10 cellular contexts compared by ENCODE assay signal in the genomic region with DNA sequence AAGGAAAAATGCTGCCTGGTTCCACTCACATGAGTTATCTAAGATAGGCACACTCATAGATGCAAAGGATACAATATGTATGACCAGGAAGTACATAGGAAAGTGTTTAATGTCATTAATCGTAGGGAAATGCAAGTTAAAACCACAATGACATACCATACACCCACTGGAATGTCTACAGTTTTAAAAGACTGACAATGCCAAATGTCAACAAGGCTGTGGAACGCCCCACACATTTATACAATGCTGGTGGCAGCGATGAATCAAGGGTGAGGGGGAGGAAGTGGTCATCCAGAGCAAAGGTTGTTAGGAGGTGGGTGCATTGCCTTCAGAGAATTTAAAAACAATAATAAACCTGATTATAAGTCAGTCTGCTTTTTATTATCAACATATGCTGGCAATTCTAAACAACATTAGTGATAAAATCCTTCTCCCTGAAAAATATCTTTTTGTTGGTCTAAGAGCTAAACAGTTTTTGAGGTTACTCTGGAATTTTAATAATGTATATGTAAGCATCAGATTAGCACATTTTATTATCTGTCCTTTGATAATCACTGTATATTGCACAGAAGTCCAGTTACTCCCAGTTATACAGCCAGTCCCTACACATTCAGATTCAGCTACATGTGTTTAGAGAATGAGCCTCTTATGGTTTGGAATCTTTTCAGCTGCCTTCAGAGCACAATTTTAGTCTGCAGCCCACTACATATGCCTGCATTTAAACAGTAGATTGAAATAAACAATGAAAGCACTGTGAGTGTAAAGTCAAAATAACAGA.
DNase-seq lines count a peak whose midpoint lies in the region; ATAC-seq, FAIRE-seq and TF ChIP-seq lines count a peak whose summit lies in the region.
"Had no signal": no experiment of that assay in that cellular context is flagged by ENCODE, and none has a peak within 500 bp of the region (broad histone marks: within the 10 kb centered on the region; RNA-seq: fewer than 3 reads in every experiment).

No MANE protein-coding gene starts in this region.

- peak; percentile 95 for FAIRE-seq in H54 (lab: Jason Lieb, UNC)

- H3K4me3 ChIP-seq in epithelial cell of esophagus (ENCODE audit: low read length) (no peak overlapping the region), uterus (no peak overlapping the region)
- H3K4me3 ChIP-seq: sigmoid colon had no signal

- no peaks in the 10 kb centered on the region for H3K9me3 Mint-ChIP-seq in activated naive CD4-positive, alpha-beta T cell treated with anti-CD3 and anti-CD28 coated beads, Interleukin-2, amount 50 U/mL, for 72 hours

- H3K36me3 ChIP-seq in uterus, result no peaks in the 10 kb centered on the region
- H3K36me3 ChIP-seq: sigmoid colon had no signal

- H3K27ac ChIP-seq in uterus, result no peak overlapping the region
- H3K27ac ChIP-seq: sigmoid colon had no signal

- intact Hi-C loops in uterus (cut with DNase I; ENCODE audit: low total_unique reads), result no loop called here

- H3K27me3 ChIP-seq in uterus, result no peaks in the 10 kb centered on the region
- H3K27me3 ChIP-seq: sigmoid colon had no signal

- TF ChIP-seq CTCF in epithelial cell of esophagus (IDR thresholded peaks at IDR 0.05; ENCODE audit: insufficient read depth, low read depth, low read length, missing control alignments) (no peak), uterus (IDR thresholded peaks at IDR 0.05) (no peak)

- no peaks in the 10 kb centered on the region for H3K36me3 Mint-ChIP-seq in activated naive CD4-positive, alpha-beta T cell treated with anti-CD3 and anti-CD28 coated beads, Interleukin-2, amount 50 U/mL, for 72 hours

- DNase-seq in H54 (ENCODE audit: insufficient read length, low spot score) (peak; percentile 21), RKO (ENCODE audit: low spot score) (peak; percentile 9), epithelial cell of esophagus (ENCODE audit: low read depth) (peak; percentile 68), renal cortical epithelial cell (ENCODE audit: low read depth) (peak; percentile 94), uterus (no peak), HuH-7 (ENCODE audit: low spot score) (no peak)
- DNase-seq in activated naive CD4-positive, alpha-beta T cell treated with anti-CD3 and anti-CD28 coated beads, Interleukin-2, amount 50 U/mL, for 72 hours (ENCODE audit: low spot score in 2 of 2), result no peak
- DNase-seq in activated CD4-positive, alpha-beta T cell treated with anti-CD3 and anti-CD28 coated beads for 4 hours, result no peak
- DNase-seq: NCI-H2227 treated with DMSO at 0.1 percent for 48 hours, sigmoid colon had no signal

- no peaks in the 10 kb centered on the region for H3K9me3 ChIP-seq in uterus
- H3K9me3 ChIP-seq: sigmoid colon had no signal

- no peak for TF ChIP-seq POLR2A in H54 (IDR thresholded peaks at IDR 0.05; ENCODE audit: low read depth, low read length)
- no peak for TF ChIP-seq POLR2A in uterus (IDR thresholded peaks at IDR 0.05)

- H3K4me1 ChIP-seq in uterus, result no peaks in the 10 kb centered on the region

- no peak for ATAC-seq in activated naive CD4-positive, alpha-beta T cell treated with anti-CD3 and anti-CD28 coated beads, Interleukin-2, amount 50 U/mL, for 72 hours

- no peak overlapping the region for H3K27ac Mint-ChIP-seq in activated naive CD4-positive, alpha-beta T cell treated with anti-CD3 and anti-CD28 coated beads, Interleukin-2, amount 50 U/mL, for 72 hours

Comparison
In these comparisons a context has a peak if more than half of its experiments do, and no peak if none do; other contexts are left out.
1. DNase-seq: peak in H54 (single experiment), RKO (single experiment), epithelial cell of esophagus (single experiment) and renal cortical epithelial cell (single experiment); none in activated naive CD4-positive, alpha-beta T cell treated with anti-CD3 and anti-CD28 coated beads, Interleukin-2, amount 50 U/mL, for 72 hours (0 of 2), uterus (0 of 2), HuH-7 (single experiment) and activated CD4-positive, alpha-beta T cell treated with anti-CD3 and anti-CD28 coated beads for 4 hours (0 of 2).